In the genomic region with DNA sequence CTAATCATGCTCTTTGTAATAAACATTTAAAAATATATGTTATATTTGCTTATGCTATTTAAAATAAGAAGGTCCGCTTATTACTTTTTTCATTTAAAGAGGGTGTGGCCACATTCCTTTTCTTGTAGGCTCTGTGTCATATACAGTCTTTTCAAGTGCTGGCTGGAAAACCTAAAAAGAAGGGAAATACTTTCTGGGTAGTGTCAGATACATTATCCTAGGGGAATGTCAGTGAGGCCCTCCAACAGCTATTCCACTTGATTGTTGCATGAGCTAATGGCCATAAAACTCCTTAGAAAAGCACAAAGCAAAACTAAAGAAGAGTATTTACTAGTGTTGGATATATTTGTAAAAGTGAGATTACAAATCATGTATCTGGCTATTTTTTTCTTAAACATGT, we compare ENCODE assay signal across 8 cellular contexts. TPM values are rescaled to one million over a fixed set of nuclear protein-coding genes. Genes with fewer than 3 reads are reported as not detected.
DNase-seq lines count a peak whose midpoint lies in the region; ATAC-seq and TF ChIP-seq lines count a peak whose summit lies in the region.

No MANE protein-coding gene starts in this region.

- no peak for TF ChIP-seq POLR2A in suprapubic skin (IDR thresholded peaks at IDR 0.05)

- H3K4me1 Mint-ChIP-seq in T-helper 1 cell treated with Interleukin-12 subunit alpha and Interleukin-12 subunit beta and Interleukin-4 antibody, amounts not matched to agents 30 μg/mL and 1 μg/mL, for 36 hours (ENCODE audit: low read depth) = peaks cover 70% of the 10 kb centered on the region
- H3K4me1 Mint-ChIP-seq in activated naive CD8-positive, alpha-beta T cell treated with anti-CD3 and anti-CD28 coated beads for 36 hours = peaks cover 77% of the 10 kb centered on the region

- H3K36me3 Mint-ChIP-seq in T-helper 1 cell treated with Interleukin-12 subunit alpha and Interleukin-12 subunit beta and Interleukin-4 antibody, amounts not matched to agents 30 μg/mL and 1 μg/mL, for 36 hours (ENCODE audit: low read depth) = peaks cover 14% of the 10 kb centered on the region
- H3K36me3 Mint-ChIP-seq in activated naive CD8-positive, alpha-beta T cell treated with anti-CD3 and anti-CD28 coated beads for 36 hours = peaks cover 8% of the 10 kb centered on the region

- WGBS in suprapubic skin = 4% methylated on average over 1 of the region's 1 CpG

- no peaks in the 10 kb centered on the region for H3K27me3 Mint-ChIP-seq in T-helper 1 cell treated with Interleukin-12 subunit alpha and Interleukin-12 subunit beta and Interleukin-4 antibody, amounts not matched to agents 30 μg/mL and 1 μg/mL, for 36 hours (ENCODE audit: low read depth)
- H3K27me3 Mint-ChIP-seq in activated naive CD8-positive, alpha-beta T cell treated with anti-CD3 and anti-CD28 coated beads for 36 hours = no peaks in the 10 kb centered on the region

- peak overlapping the region; percentile 94 for H3K4me3 Mint-ChIP-seq in T-helper 1 cell treated with Interleukin-12 subunit alpha and Interleukin-12 subunit beta and Interleukin-4 antibody, amounts not matched to agents 30 μg/mL and 1 μg/mL, for 36 hours
- H3K4me3 Mint-ChIP-seq in activated naive CD8-positive, alpha-beta T cell treated with anti-CD3 and anti-CD28 coated beads for 36 hours = peak overlapping the region; percentile 82

- H3K4me3 ChIP-seq in iPS-11a (ENCODE audit: low read depth, low read length) = peak overlapping the region; percentile 31
- H3K4me3 ChIP-seq in suprapubic skin = peak overlapping the region; percentile 52

- DNase-seq in T-helper 1 cell (no peak), suprapubic skin (ENCODE audit: low spot score in 2 of 2) (no peak)
- no peak for DNase-seq in activated naive CD8-positive, alpha-beta T cell treated with anti-CD3 and anti-CD28 coated beads for 36 hours

- H3K9me3 Mint-ChIP-seq in T-helper 1 cell treated with Interleukin-12 subunit alpha and Interleukin-12 subunit beta and Interleukin-4 antibody, amounts not matched to agents 30 μg/mL and 1 μg/mL, for 36 hours = no peaks in the 10 kb centered on the region
- peaks cover 1% of the 10 kb centered on the region for H3K9me3 Mint-ChIP-seq in activated naive CD8-positive, alpha-beta T cell treated with anti-CD3 and anti-CD28 coated beads for 36 hours

- ATAC-seq in GM18517 (IDR thresholded peaks at IDR 0.05; ENCODE audit: unreplicated experiment) (no peak), GM18520 (IDR thresholded peaks at IDR 0.05; ENCODE audit: unreplicated experiment) (no peak), HG02759 (IDR thresholded peaks at IDR 0.05; ENCODE audit: unreplicated experiment) (no peak)

- peak overlapping the region; percentile 82 for H3K27ac ChIP-seq in suprapubic skin

- H3K36me3 ChIP-seq in suprapubic skin = no peaks in the 10 kb centered on the region

- peak overlapping the region; percentile 89 for H3K27ac Mint-ChIP-seq in T-helper 1 cell treated with Interleukin-12 subunit alpha and Interleukin-12 subunit beta and Interleukin-4 antibody, amounts not matched to agents 30 μg/mL and 1 μg/mL, for 36 hours
- peak overlapping the region; percentile 82 for H3K27ac Mint-ChIP-seq in activated naive CD8-positive, alpha-beta T cell treated with anti-CD3 and anti-CD28 coated beads for 36 hours

- H3K9me3 ChIP-seq in suprapubic skin = no peaks in the 10 kb centered on the region

- TF ChIP-seq CTCF in suprapubic skin (IDR thresholded peaks at IDR 0.05) = no peak

- no peaks in the 10 kb centered on the region for H3K27me3 ChIP-seq in suprapubic skin

- no peak for TF ChIP-seq EP300 in suprapubic skin (IDR thresholded peaks at IDR 0.05)

- peaks cover 79% of the 10 kb centered on the region for H3K4me1 ChIP-seq in suprapubic skin

RNA-seq across cellular contexts. Expression of a gene that starts 0.8 kb away (rescaled TPM):
- total RNA-seq in activated naive CD8-positive, alpha-beta T cell treated with anti-CD3 and anti-CD28 coated beads for 36 hours = 10 to 100 TPM; 34.3 to 35.1 TPM
- 100 to 1,000 TPM; 358 to 550 (median 501) TPM for total RNA-seq in suprapubic skin

Comparison
In these comparisons a context has a peak if more than half of its experiments do, and no peak if none do; other contexts are left out.
1. RNA of a gene that starts 0.8 kb away (total RNA-seq): 358 to 550 TPM in suprapubic skin; 34.3 to 35.1 TPM in activated naive CD8-positive, alpha-beta T cell treated with anti-CD3 and anti-CD28 coated beads for 36 hours; every median in the first group is over 4 times any median in the second.